13 cellular contexts compared by ENCODE assay signal in the genomic region with DNA sequence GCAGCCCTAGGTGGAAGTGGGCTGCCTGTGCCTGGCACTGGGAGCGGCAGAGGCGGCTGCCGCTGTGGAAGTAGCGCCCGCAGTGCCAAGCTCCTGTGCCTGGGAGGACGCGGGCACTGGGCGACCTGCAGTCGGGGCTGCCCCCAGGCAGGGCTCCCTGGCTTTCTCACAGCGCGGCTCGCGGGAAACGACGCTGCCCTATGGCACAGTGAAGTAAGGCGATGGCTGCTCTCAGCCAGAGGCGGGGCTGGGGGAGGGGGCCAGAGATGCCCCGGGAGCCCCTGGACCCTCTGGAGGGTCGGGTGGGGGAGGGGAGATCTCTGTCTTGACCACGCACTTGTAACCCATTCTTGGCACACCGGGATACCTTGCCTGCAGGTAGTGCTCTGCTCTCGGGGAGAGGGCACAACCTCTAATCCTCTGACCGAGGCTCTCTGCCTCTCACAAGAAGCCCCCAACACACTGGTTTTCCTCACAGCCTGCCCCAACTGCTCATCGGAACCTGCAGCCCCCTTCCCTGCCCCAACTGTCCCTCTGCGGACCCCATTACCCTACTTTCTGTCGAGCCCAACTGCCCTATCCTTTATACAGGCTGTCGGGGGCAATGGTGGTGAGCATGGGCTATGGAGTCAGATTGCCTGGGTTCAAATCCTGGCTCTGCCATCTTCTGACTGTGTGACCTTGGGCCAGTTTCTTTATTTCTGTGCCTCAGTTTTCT. TPM values are rescaled to one million over a fixed set of nuclear protein-coding genes. Genes with fewer than 3 reads are reported as not detected.
A peak's percentile ranks its signal among the peaks of the same experiment; 100 is the strongest.
DNase-seq lines count a peak whose midpoint lies in the region; ATAC-seq and TF ChIP-seq lines count a peak whose summit lies in the region.
"Had no signal": no experiment of that assay in that cellular context is flagged by ENCODE, and none has a peak within 500 bp of the region (broad histone marks: within the 10 kb centered on the region; RNA-seq: fewer than 3 reads in every experiment).

No MANE protein-coding gene starts in this region.

- H2BK120ac ChIP-seq in neuronal stem cell (ENCODE audit: low read depth, low read length), result no peak overlapping the region

- intact Hi-C loops in colonic mucosa (cut with DNase I), result no loop called here

- no peak overlapping the region for H4K8ac ChIP-seq in neuronal stem cell (ENCODE audit: low read depth, low read length)

- H2AK5ac ChIP-seq in neuronal stem cell (ENCODE audit: low read depth, low read length), result peak overlapping the region; percentile 50

- TF ChIP-seq CTCF in GM13977 (IDR thresholded peaks at IDR 0.05; ENCODE audit: extremely low read depth, insufficient read depth, missing control alignments) (no peak), colonic mucosa (IDR thresholded peaks at IDR 0.05) (no peak)

- peaks cover 3% of the 10 kb centered on the region for H3K4me1 ChIP-seq in colonic mucosa
- peaks cover 5 to 7% of the 10 kb centered on the region in 2 donors for H3K4me1 ChIP-seq in neuronal stem cell (ENCODE audit: control insufficient read depth in 2 of 2, insufficient read depth in 1 of 2, low read depth in 1 of 2, low read length in 2 of 2)
- H3K4me1 ChIP-seq: foreskin keratinocyte had no signal

- H2AFZ ChIP-seq in neuronal stem cell (ENCODE audit: low read length), result no peak overlapping the region

- H3K9ac ChIP-seq in colonic mucosa (ENCODE audit: low read depth in 2 of 2, low read length in 2 of 2) (no peak overlapping the region), neuronal stem cell (ENCODE audit: low read depth, low read length, poor library complexity) (no peak overlapping the region)

- H3K27me3 ChIP-seq in colonic mucosa (peaks cover 6% of the 10 kb centered on the region), neuronal stem cell (ENCODE audit: control insufficient read depth in 3 of 3, insufficient read depth in 3 of 3, low read depth in 1 of 3, low read length in 3 of 3) (peaks cover 0 to 56% (median 45%) of the 10 kb centered on the region in 3 experiments)
- H3K27me3 ChIP-seq: testis had no signal

- peak overlapping the region; percentile 61 for H2BK15ac ChIP-seq in neuronal stem cell (ENCODE audit: low read length)

- no peak overlapping the region for H3K4ac ChIP-seq in neuronal stem cell (ENCODE audit: low read length)

- H3K9me3 ChIP-seq in colonic mucosa (no peaks in the 10 kb centered on the region), neuronal stem cell (replicated peaks in 1 of 2; ENCODE audit: control insufficient read depth in 2 of 2, insufficient read depth in 1 of 2, low read depth in 1 of 2, low read length in 2 of 2) (peaks cover 0 to 2% of the 10 kb centered on the region in 2 donors)
- H3K9me3 ChIP-seq: testis had no signal

- H3K23ac ChIP-seq in neuronal stem cell (ENCODE audit: low read depth, low read length, poor library complexity), result peak overlapping the region; percentile 18

- no peaks in the 10 kb centered on the region for H3K36me3 ChIP-seq in colonic mucosa
- no peaks in the 10 kb centered on the region for H3K36me3 ChIP-seq in neuronal stem cell (replicated peaks in 1 of 2; ENCODE audit: control insufficient read depth in 2 of 2, insufficient read depth in 2 of 2, low read length in 2 of 2)

- in situ Hi-C loops in GM13977 (cut with MboI; ENCODE audit: low pct_unique_long_range_greater_than_20kb, low sequenced_read_pairs, unreplicated experiment), result loop anchor here (10.0 kb wide), 1 partner anchor 55 kb away; no protein-coding TSS in a partner anchor

- H2BK12ac ChIP-seq in neuronal stem cell (ENCODE audit: low read length), result peak overlapping the region; percentile 27

- WGBS in neuronal stem cell (ENCODE audit: extremely low coverage in 2 of 2, insufficient read length in 2 of 2, insufficient replicate concordance in 1 of 2), 2 donors, result no CpG with 5 or more reads among the region's 27 CpGs

- peak overlapping the region; percentile 80 for H3K18ac ChIP-seq in neuronal stem cell (ENCODE audit: low read length)

- no peak overlapping the region for H3K4me2 ChIP-seq in neuronal stem cell (ENCODE audit: insufficient read depth, low read length, poor library complexity, severe bottlenecking)

- ATAC-seq in GM18867 (IDR thresholded peaks at IDR 0.05; ENCODE audit: unreplicated experiment), result no peak
- no peak for ATAC-seq in HG02938 (IDR thresholded peaks at IDR 0.05; ENCODE audit: unreplicated experiment)
- no peak for ATAC-seq in HG02981 (IDR thresholded peaks at IDR 0.05; ENCODE audit: unreplicated experiment)

- no peak overlapping the region for H3K27ac ChIP-seq in colonic mucosa
- H3K27ac ChIP-seq in neuronal stem cell (replicated peaks; ENCODE audit: low read length), result no peak overlapping the region
- H3K27ac ChIP-seq: testis had no signal

- no peak overlapping the region for H4K91ac ChIP-seq in neuronal stem cell (ENCODE audit: low read depth, low read length, poor library complexity)

- H3K79me1 ChIP-seq in neuronal stem cell (ENCODE audit: low read depth, low read length), result no peaks in the 10 kb centered on the region

- H3K14ac ChIP-seq in neuronal stem cell (ENCODE audit: low read length), result no peak overlapping the region

- peak; percentile 3 for DNase-seq in AG20443 (ENCODE audit: low spot score)
- DNase-seq in GM13977 (ENCODE audit: low spot score), result peak; percentile 7
- DNase-seq in colonic mucosa, result peak; percentile 22
- no peak for DNase-seq in neuronal stem cell (ENCODE audit: low spot score)
- DNase-seq in SHP77 (lab: John Stamatoyannopoulos, UW), result no peak
- DNase-seq: DND-41; foreskin keratinocyte; naive thymus-derived CD8-positive, alpha-beta T cell; stimulated activated CD4-positive, alpha-beta T cell treated with anti-CD3 and anti-CD28 coated beads, Interleukin-2, amount 100 ng/mL, for 24 hours; testis had no signal

- no peak overlapping the region for H2BK5ac ChIP-seq in neuronal stem cell (ENCODE audit: low read length)

- no peak overlapping the region for H3K4me3 ChIP-seq in colonic mucosa
- peak overlapping the region in 1 of 2 donors; percentile 54 for H3K4me3 ChIP-seq in neuronal stem cell (ENCODE audit: low read length in 2 of 2)

RNA-seq across cellular contexts. Expression of gene TRIM29, which starts 32.2 kb away (rescaled TPM):
- 1 to 10 TPM; 3.4 to 4.0 TPM for total RNA-seq in colonic mucosa
- polyA plus RNA-seq in neuronal stem cell (2013, experiment 1 of 2), result 0.03 TPM
- not detected for polyA plus RNA-seq in neuronal stem cell (2013, experiment 2 of 2)
- total RNA-seq: naive thymus-derived CD8-positive, alpha-beta T cell had no signal
- polyA plus RNA-seq: naive thymus-derived CD8-positive, alpha-beta T cell had no signal

RNA-seq across cellular contexts. Expression of gene OAF, which starts 40.7 kb away (rescaled TPM):
- total RNA-seq in colonic mucosa, result 100 to 1,000 TPM; 142 to 152 TPM
- polyA plus RNA-seq in neuronal stem cell (2013, experiment 1 of 2), result 2.1 TPM
- 2.0 TPM for polyA plus RNA-seq in neuronal stem cell (2013, experiment 2 of 2)

Comparison
In these comparisons a context has a peak if more than half of its experiments do, and no peak if none do; other contexts are left out.
1. DNase-seq: peak in AG20443 (single experiment), GM13977 (single experiment) and colonic mucosa (single experiment); none in neuronal stem cell (single experiment) and SHP77 (0 of 2).